ENCODE assay signal across 14 cellular contexts in the genomic region with DNA sequence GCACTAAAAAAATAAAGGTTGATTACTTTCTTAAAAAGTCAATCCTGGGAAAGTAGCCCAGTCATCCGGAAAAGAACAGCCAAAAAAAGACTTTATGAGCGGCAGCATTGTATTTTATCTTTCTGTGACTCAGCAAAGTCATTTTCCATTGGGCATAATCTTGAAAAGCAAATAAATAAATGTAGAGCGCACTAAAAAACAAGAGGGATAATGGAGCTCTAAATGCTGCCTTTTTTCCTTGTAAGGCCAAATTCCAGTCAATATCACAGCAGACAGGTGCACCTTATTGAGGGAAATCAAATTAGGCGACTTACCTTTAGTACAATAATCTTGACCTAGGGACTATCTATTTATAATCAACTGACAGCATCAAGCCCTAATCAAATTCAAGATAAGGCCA.
DNase-seq lines count a peak whose midpoint lies in the region; ATAC-seq and TF ChIP-seq lines count a peak whose summit lies in the region.
"Had no signal": no experiment of that assay in that cellular context is flagged by ENCODE, and none has a peak within 500 bp of the region (broad histone marks: within the 10 kb centered on the region; RNA-seq: fewer than 3 reads in every experiment).

No MANE protein-coding gene starts in this region.

- no TSS peak for BruUV-seq in PC-3 (replicated peaks; lab: Mats Ljungman, UMichigan)

- H3F3A ChIP-seq in PC-3 (ENCODE audit: low read length, unreplicated experiment): no peaks in the 10 kb centered on the region

- H3K36me3 ChIP-seq in PC-3 (ENCODE audit: low read depth, low read length): no peaks in the 10 kb centered on the region
- no peaks in the 10 kb centered on the region for H3K36me3 ChIP-seq in mucosa of descending colon (ENCODE audit: low read depth)
- H3K36me3 ChIP-seq: BE2C had no signal

- peak; percentile 31 for DNase-seq in NCI-H146 (lab: John Stamatoyannopoulos, UW)
- no peak for DNase-seq in NCI-H146 treated with DMSO at 0.1 percent for 48 hours (lab: John Stamatoyannopoulos, UW; ENCODE audit: unreplicated experiment)
- peak; percentile 17 for DNase-seq in LNCaP clone FGC (ENCODE audit: low read depth)
- DNase-seq in PC-3: peak; percentile 33
- peak in 1 of 3 donors; percentile 20 for DNase-seq in mucosa of descending colon
- no peak for DNase-seq in NCI-H510A (lab: John Stamatoyannopoulos, UW)
- no peak for DNase-seq in NCI-H526 (lab: John Stamatoyannopoulos, UW)
- DNase-seq: ACHN; BE2C; Caco-2; CD4-positive, CD25-positive, alpha-beta regulatory T cell; CD8-positive, alpha-beta memory T cell; H9; IMR-90 had no signal

- CTCF ChIA-PET in PC-3 (lab: Charles Lee): no interaction called here

- intact Hi-C loops in PC-3 (cut with micrococcal nuclease) (no loop called here), mucosa of descending colon (cut with DNase I, micrococcal nuclease) (no loop called here)

- no peaks in the 10 kb centered on the region for H3K4me1 ChIP-seq in PC-3 (ENCODE audit: insufficient read depth, low read length)
- H3K4me1 ChIP-seq in mucosa of descending colon (ENCODE audit: low read depth): no peaks in the 10 kb centered on the region
- H3K4me1 ChIP-seq: BE2C, Caco-2 had no signal

- no peaks in the 10 kb centered on the region for H3K79me2 ChIP-seq in PC-3 (ENCODE audit: low read length)

- H4K20me1 ChIP-seq in PC-3 (ENCODE audit: low read length): no peaks in the 10 kb centered on the region

- TF ChIP-seq CTCF in LNCaP clone FGC (IDR thresholded peaks at IDR 0.05; ENCODE audit: control insufficient read depth, extremely low read depth, insufficient read depth): no peak
- no peak for TF ChIP-seq CTCF in PC-3 (conservative IDR thresholded peaks at IDR 0.05; ENCODE audit: low read depth, low read length)
- no peak for TF ChIP-seq CTCF in mucosa of descending colon (IDR thresholded peaks at IDR 0.05)

- H3K9me2 ChIP-seq in PC-3 (replicated peaks; ENCODE audit: low read length): no peaks in the 10 kb centered on the region

- POLR2A ChIA-PET in PC-3 (lab: Charles Lee; ENCODE audit: unreplicated experiment): no interaction called here

- H3K27ac ChIP-seq in PC-3 (ENCODE audit: low read length): no peak overlapping the region

- H3K4me2 ChIP-seq in PC-3 (ENCODE audit: low read length): no peak overlapping the region

- H3K9me3 ChIP-seq in PC-3 (ENCODE audit: low read length) (no peaks in the 10 kb centered on the region), mucosa of descending colon (no peaks in the 10 kb centered on the region)
- H3K9me3 ChIP-seq: BE2C, Caco-2 had no signal

- peaks cover 24% of the 10 kb centered on the region; the same call in 1 of the 2 replicates for H3K27me3 ChIP-seq in PC-3 (ENCODE audit: low read length)
- H3K27me3 ChIP-seq: BE2C had no signal

- no peak overlapping the region for H3K4me3 ChIP-seq in LNCaP clone FGC (ENCODE audit: low read depth, low read length)
- no peak overlapping the region for H3K4me3 ChIP-seq in PC-3 (ENCODE audit: low read length)
- no peak overlapping the region for H3K4me3 ChIP-seq in mucosa of descending colon

- no peak overlapping the region for H2AFZ ChIP-seq in PC-3 (ENCODE audit: low read length)

- no peak overlapping the region for H3K9ac ChIP-seq in PC-3 (ENCODE audit: low read length)

- ATAC-seq in PC-3: no peak
- peak; percentile 92 for ATAC-seq in mucosa of descending colon

Comparison
In these comparisons a context has a peak if more than half of its experiments do, and no peak if none do; other contexts are left out.
1. DNase-seq: peak in NCI-H146 (single experiment), LNCaP clone FGC (single experiment) and PC-3 (single experiment); none in NCI-H146 treated with DMSO at 0.1 percent for 48 hours (single experiment), NCI-H510A (single experiment) and NCI-H526 (0 of 2).